In the genomic region with DNA sequence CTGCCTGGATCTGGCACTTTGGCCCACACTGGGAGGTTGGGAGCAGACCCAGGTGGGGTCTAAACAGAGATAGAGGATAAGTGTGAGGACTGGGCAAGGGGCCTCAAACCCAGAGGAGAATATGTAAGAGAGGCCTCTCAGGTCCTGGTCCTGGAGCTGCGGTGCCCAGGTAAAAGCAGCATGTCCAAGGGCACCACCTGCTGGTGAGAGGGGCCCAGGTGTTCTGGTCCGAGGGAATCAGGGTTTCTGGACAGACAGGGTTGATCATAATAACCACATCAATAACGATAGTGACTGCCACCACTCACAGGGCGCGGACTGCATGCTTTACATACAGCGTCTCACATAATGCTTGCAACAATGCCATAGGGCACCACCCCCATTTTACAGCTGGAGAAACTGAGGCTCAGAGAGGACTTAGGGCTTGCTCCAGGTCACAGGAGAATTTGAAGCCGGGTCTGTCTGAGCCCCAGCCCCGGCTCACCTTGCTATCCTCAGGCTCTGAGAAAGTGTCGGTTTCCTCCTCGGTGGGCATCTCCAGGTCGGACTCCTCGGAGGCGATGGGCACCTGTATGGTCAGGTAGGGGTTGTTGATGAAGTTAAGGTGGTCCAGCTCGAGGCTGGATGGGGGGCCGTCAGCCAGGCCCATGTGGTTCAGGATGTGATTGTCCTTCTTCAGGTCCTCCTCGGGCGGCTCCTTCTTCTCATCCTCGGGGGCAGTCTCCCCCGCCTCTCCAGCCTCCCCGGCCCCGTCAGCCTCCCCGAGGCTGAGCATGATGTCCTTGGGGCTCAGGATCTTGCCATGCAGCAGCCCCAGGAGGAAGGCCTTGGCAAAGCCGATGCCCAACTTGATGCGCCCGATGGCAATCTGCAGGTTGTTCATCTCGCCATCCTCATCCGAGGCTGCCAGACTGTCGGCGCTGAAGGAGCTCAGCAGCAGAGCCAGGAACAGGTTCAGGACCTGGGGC, we compare ENCODE assay signal across 1 cellular context.
TF ChIP-seq lines count a peak whose summit lies in the region.

No MANE protein-coding gene starts in this region.

TF ChIP-seq in HepG2, 621 proteins besides CTCF, POLR2A, EP300 and RAD21:
- TF ChIP-seq HES4 (CRISPR knock-in tag; IDR thresholded peaks at IDR 0.05; ENCODE audit: borderline replicate concordance) (0 out of 2 replicates have a peak, but pooled peaks have one; percentile 5), FOSL2 (CRISPR knock-in tag; IDR thresholded peaks at IDR 0.05) (peak; percentile 24; the same call in 1 of the 2 replicates), NFKB2 (CRISPR knock-in tag; IDR thresholded peaks at IDR 0.05; ENCODE audit: borderline replicate concordance) (no peak), ZNF709 (CRISPR knock-in tag; IDR thresholded peaks at IDR 0.05) (0 out of 2 replicates have a peak, but pooled peaks have one; percentile 29), HOXA3 (CRISPR knock-in tag; IDR thresholded peaks at IDR 0.05) (peak; percentile 9; the same call in 1 of the 2 replicates), ZFP37 (CRISPR knock-in tag; IDR thresholded peaks at IDR 0.05; ENCODE audit: borderline replicate concordance) (0 out of 2 replicates have a peak, but pooled peaks have one; percentile 28), U2AF2 (IDR thresholded peaks at IDR 0.05; ENCODE audit: low read depth, low read length) (no peak), GLI4 (CRISPR knock-in tag; IDR thresholded peaks at IDR 0.05; ENCODE audit: borderline replicate concordance) (no peak), NFATC3 (CRISPR knock-in tag; IDR thresholded peaks at IDR 0.05) (no peak), STAG1 (CRISPR knock-in tag; IDR thresholded peaks at IDR 0.05) (peak; percentile 71), ZNF354B (CRISPR knock-in tag; IDR thresholded peaks at IDR 0.05) (no peak), ZNF563 (CRISPR knock-in tag; IDR thresholded peaks at IDR 0.05) (0 out of 2 replicates have a peak, but pooled peaks have one; percentile 23), ZNF263 (CRISPR knock-in tag; IDR thresholded peaks at IDR 0.05) (0 out of 2 replicates have a peak, but pooled peaks have one; percentile 29), SMC3 (IDR thresholded peaks at IDR 0.05; ENCODE audit: low read length) (peak; percentile 66), XRCC5 (optimal IDR thresholded peaks at IDR 0.05; ENCODE audit: low read length) (peak; percentile 76), ZNF883 (CRISPR knock-in tag; IDR thresholded peaks at IDR 0.05; ENCODE audit: not compliant biosample characterization) (peak; percentile 28)
- TF ChIP-seq, protein P1, sequence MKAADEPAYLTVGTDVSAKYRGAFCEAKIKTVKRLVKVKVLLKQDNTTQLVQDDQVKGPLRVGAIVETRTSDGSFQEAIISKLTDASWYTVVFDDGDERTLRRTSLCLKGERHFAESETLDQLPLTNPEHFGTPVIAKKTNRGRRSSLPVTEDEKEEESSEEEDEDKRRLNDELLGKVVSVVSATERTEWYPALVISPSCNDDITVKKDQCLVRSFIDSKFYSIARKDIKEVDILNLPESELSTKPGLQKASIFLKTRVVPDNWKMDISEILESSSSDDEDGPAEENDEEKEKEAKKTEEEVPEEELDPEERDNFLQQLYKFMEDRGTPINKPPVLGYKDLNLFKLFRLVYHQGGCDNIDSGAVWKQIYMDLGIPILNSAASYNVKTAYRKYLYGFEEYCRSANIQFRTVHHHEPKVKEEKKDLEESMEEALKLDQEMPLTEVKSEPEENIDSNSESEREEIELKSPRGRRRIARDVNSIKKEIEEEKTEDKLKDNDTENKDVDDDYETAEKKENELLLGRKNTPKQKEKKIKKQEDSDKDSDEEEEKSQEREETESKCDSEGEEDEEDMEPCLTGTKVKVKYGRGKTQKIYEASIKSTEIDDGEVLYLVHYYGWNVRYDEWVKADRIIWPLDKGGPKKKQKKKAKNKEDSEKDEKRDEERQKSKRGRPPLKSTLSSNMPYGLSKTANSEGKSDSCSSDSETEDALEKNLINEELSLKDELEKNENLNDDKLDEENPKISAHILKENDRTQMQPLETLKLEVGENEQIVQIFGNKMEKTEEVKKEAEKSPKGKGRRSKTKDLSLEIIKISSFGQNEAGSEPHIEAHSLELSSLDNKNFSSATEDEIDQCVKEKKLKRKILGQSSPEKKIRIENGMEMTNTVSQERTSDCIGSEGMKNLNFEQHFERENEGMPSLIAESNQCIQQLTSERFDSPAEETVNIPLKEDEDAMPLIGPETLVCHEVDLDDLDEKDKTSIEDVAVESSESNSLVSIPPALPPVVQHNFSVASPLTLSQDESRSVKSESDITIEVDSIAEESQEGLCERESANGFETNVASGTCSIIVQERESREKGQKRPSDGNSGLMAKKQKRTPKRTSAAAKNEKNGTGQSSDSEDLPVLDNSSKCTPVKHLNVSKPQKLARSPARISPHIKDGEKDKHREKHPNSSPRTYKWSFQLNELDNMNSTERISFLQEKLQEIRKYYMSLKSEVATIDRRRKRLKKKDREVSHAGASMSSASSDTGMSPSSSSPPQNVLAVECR (CRISPR knock-in tag; IDR thresholded peaks at IDR 0.05; ENCODE audit: borderline replicate concordance), result 0 out of 2 replicates have a peak, but pooled peaks have one; percentile 16
- TF ChIP-seq, protein P2, sequence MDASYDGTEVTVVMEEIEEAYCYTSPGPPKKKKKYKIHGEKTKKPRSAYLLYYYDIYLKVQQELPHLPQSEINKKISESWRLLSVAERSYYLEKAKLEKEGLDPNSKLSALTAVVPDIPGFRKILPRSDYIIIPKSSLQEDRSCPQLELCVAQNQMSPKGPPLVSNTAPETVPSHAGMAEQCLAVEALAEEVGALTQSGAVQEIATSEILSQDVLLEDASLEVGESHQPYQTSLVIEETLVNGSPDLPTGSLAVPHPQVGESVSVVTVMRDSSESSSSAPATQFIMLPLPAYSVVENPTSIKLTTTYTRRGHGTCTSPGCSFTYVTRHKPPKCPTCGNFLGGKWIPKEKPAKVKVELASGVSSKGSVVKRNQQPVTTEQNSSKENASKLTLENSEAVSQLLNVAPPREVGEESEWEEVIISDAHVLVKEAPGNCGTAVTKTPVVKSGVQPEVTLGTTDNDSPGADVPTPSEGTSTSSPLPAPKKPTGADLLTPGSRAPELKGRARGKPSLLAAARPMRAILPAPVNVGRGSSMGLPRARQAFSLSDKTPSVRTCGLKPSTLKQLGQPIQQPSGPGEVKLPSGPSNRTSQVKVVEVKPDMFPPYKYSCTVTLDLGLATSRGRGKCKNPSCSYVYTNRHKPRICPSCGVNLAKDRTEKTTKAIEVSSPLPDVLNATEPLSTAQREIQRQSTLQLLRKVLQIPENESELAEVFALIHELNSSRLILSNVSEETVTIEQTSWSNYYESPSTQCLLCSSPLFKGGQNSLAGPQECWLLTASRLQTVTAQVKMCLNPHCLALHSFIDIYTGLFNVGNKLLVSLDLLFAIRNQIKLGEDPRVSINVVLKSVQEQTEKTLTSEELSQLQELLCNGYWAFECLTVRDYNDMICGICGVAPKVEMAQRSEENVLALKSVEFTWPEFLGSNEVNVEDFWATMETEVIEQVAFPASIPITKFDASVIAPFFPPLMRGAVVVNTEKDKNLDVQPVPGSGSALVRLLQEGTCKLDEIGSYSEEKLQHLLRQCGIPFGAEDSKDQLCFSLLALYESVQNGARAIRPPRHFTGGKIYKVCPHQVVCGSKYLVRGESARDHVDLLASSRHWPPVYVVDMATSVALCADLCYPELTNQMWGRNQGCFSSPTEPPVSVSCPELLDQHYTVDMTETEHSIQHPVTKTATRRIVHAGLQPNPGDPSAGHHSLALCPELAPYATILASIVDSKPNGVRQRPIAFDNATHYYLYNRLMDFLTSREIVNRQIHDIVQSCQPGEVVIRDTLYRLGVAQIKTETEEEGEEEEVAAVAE (CRISPR knock-in tag; IDR thresholded peaks at IDR 0.05; ENCODE audit: borderline replicate concordance), result 0 out of 2 replicates have a peak, but pooled peaks have one; percentile 29
- TF ChIP-seq, protein P3, sequence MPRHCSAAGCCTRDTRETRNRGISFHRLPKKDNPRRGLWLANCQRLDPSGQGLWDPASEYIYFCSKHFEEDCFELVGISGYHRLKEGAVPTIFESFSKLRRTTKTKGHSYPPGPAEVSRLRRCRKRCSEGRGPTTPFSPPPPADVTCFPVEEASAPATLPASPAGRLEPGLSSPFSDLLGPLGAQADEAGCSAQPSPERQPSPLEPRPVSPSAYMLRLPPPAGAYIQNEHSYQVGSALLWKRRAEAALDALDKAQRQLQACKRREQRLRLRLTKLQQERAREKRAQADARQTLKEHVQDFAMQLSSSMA (CRISPR knock-in tag; IDR thresholded peaks at IDR 0.05), result peak; percentile 46; the same call in 1 of the 2 replicates
- TF ChIP-seq, protein P4, sequence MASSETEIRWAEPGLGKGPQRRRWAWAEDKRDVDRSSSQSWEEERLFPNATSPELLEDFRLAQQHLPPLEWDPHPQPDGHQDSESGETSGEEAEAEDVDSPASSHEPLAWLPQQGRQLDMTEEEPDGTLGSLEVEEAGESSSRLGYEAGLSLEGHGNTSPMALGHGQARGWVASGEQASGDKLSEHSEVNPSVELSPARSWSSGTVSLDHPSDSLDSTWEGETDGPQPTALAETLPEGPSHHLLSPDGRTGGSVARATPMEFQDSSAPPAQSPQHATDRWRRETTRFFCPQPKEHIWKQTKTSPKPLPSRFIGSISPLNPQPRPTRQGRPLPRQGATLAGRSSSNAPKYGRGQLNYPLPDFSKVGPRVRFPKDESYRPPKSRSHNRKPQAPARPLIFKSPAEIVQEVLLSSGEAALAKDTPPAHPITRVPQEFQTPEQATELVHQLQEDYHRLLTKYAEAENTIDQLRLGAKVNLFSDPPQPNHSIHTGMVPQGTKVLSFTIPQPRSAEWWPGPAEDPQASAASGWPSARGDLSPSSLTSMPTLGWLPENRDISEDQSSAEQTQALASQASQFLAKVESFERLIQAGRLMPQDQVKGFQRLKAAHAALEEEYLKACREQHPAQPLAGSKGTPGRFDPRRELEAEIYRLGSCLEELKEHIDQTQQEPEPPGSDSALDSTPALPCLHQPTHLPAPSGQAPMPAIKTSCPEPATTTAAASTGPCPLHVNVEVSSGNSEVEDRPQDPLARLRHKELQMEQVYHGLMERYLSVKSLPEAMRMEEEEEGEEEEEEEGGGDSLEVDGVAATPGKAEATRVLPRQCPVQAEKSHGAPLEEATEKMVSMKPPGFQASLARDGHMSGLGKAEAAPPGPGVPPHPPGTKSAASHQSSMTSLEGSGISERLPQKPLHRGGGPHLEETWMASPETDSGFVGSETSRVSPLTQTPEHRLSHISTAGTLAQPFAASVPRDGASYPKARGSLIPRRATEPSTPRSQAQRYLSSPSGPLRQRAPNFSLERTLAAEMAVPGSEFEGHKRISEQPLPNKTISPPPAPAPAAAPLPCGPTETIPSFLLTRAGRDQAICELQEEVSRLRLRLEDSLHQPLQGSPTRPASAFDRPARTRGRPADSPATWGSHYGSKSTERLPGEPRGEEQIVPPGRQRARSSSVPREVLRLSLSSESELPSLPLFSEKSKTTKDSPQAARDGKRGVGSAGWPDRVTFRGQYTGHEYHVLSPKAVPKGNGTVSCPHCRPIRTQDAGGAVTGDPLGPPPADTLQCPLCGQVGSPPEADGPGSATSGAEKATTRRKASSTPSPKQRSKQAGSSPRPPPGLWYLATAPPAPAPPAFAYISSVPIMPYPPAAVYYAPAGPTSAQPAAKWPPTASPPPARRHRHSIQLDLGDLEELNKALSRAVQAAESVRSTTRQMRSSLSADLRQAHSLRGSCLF (CRISPR knock-in tag; IDR thresholded peaks at IDR 0.05; ENCODE audit: borderline replicate concordance), result no peak
TF ChIP-seq in HepG2: peak in this region for 14.
